In genomic region chr1:222784371-222784770, GRCh38 we compare ENCODE assay signal across 18 cellular contexts. TPM values are rescaled to one million over a fixed set of nuclear protein-coding genes. Genes with fewer than 3 reads are reported as not detected.
"Had no signal": no experiment of that assay in that cellular context is flagged by ENCODE, and none has a peak within 500 bp of the region (broad histone marks: within the 10 kb centered on the region; RNA-seq: fewer than 3 reads in every experiment).

No MANE protein-coding gene starts in this region.

- H3K36me3 ChIP-seq: adrenal gland, ovary, upper lobe of right lung had no signal

- H3K27ac ChIP-seq: ovary, SK-N-MC, upper lobe of right lung had no signal

- H3K27ac Mint-ChIP-seq: activated naive CD4-positive, alpha-beta T cell treated with anti-CD3 and anti-CD28 coated beads, Interleukin-2, amount 50 U/mL, for 24 hours; T-cell had no signal

- H3K36me3 Mint-ChIP-seq: activated naive CD4-positive, alpha-beta T cell treated with anti-CD3 and anti-CD28 coated beads, Interleukin-2, amount 50 U/mL, for 24 hours; T-cell had no signal

- DNase-seq: activated CD4-positive, alpha-beta T cell treated with anti-CD3 and anti-CD28 coated beads for 1 hour; activated CD4-positive, alpha-beta T cell treated with anti-CD3 and anti-CD28 coated beads, Interleukin-2, amount 50 U/mL, for 4 hours; activated effector memory CD4-positive, alpha-beta T cell treated with Interleukin-2 at 50 U/mL for 16 hours; activated T-cell treated with anti-CD3 and anti-CD28 coated beads, Interleukin-2, amount 50 U/mL, for 1 hour; adrenal gland; kidney glomerular epithelial cell; ovary; stimulated activated CD4-positive, alpha-beta T cell treated with anti-CD3 and anti-CD28 coated beads, Interleukin-2, amount 100 ng/mL, for 48 hours; stimulated activated naive CD8-positive, alpha-beta T cell treated with anti-CD3 and anti-CD28 coated beads, Interleukin-15, Interleukin-2, amounts not matched to agents 100 U/mL and 50 U/mL, for 24 hours; T-cell; T-helper 9 cell; upper lobe of right lung had no signal

- H3K4me1 Mint-ChIP-seq: activated naive CD4-positive, alpha-beta T cell treated with anti-CD3 and anti-CD28 coated beads, Interleukin-2, amount 50 U/mL, for 24 hours; T-cell had no signal

- H3K4me3 Mint-ChIP-seq: activated naive CD4-positive, alpha-beta T cell treated with anti-CD3 and anti-CD28 coated beads, Interleukin-2, amount 50 U/mL, for 24 hours; T-cell had no signal

- H3K9me3 ChIP-seq: adrenal gland, ovary, upper lobe of right lung had no signal

- H3K4me3 ChIP-seq: adrenal gland, ovary, SK-N-MC, upper lobe of right lung had no signal

- H3K27me3 ChIP-seq: ovary, upper lobe of right lung had no signal

- ATAC-seq: stimulated activated naive CD8-positive, alpha-beta T cell treated with anti-CD3 and anti-CD28 coated beads, Interleukin-15, Interleukin-2, amounts not matched to agents 100 U/mL and 50 U/mL, for 24 hours; T-cell; upper lobe of right lung had no signal

- H3K9me3 Mint-ChIP-seq: activated naive CD4-positive, alpha-beta T cell treated with anti-CD3 and anti-CD28 coated beads, Interleukin-2, amount 50 U/mL, for 24 hours; T-cell had no signal

RNA-seq across cellular contexts. Expression of gene FAM177B, which starts 47.4 kb away (rescaled TPM):
- total RNA-seq: lower leg skin, mesenteric fat pad, temporal lobe had no signal
- polyA plus RNA-seq: neural cell had no signal
